8 cellular contexts compared by ENCODE assay signal in the genomic region with DNA sequence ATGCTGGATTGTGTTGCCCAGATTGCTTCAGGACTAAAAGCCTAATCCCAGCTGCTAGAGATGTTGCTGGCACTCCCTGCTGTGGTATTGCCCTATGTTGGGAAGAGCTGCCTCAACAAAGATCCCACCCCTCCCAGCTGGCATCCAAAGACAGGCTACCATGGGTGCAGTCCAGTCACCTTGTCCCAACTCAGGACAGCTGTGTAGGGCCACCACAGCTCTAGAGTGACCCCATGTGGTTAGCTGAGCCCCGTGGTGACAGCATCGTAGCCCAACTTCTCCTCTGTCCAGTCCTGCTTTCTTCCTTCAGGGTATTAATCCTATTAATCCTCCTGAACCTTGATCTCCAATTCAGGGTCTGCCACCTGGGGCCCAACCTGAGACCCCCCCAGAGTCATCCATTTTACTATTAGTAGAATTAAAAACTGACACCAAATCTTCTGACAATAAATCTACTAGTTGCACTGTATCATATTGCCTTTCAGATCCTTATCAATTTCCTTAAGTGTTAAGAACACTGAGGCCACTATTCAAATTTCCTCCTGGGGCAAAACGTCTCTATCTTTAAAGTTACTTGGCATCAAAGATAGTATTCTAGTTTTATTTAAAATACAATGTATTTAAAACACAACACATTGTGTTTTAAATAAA.
A peak's percentile ranks its signal among the peaks of the same experiment; 100 is the strongest.
DNase-seq lines count a peak whose midpoint lies in the region; ATAC-seq, FAIRE-seq and TF ChIP-seq lines count a peak whose summit lies in the region.

No MANE protein-coding gene starts in this region.

- H3K27ac ChIP-seq in cardiac muscle cell, result no peak overlapping the region

- no peaks in the 10 kb centered on the region for H3K36me3 ChIP-seq in cardiac muscle cell

- FAIRE-seq in urothelium cell line (lab: Jason Lieb, UNC), result peak; percentile 95

- peak; percentile 68 for TF ChIP-seq CTCF in cardiac muscle cell (IDR thresholded peaks at IDR 0.05; ENCODE audit: low read depth, low read length)
- peak; percentile 79 for TF ChIP-seq CTCF in fibroblast of mammary gland (conservative IDR thresholded peaks at IDR 0.05; ENCODE audit: control insufficient read depth, insufficient read depth, low read depth, low read length)

- ATAC-seq in Right ventricle myocardium superior (ENCODE audit: poor library complexity), result no peak

- intact Hi-C loops in Right ventricle myocardium superior (cut with DNase I), result no loop called here

- H3K9me3 ChIP-seq in cardiac muscle cell (ENCODE audit: low read depth), result no peaks in the 10 kb centered on the region

- H3K27me3 ChIP-seq in cardiac muscle cell, result no peaks in the 10 kb centered on the region

- DNase-seq in cardiac muscle cell (ENCODE audit: low read depth in 1 of 2, low spot score in 1 of 2), result peak; percentile 13 to 53
- no peak for DNase-seq in Right ventricle myocardium superior
- DNase-seq in OCI-M1 (lab: John Stamatoyannopoulos, UW), result peak; percentile 67
- DNase-seq in fibroblast of mammary gland (ENCODE audit: low read depth), result peak; percentile 58
- DNase-seq in urothelium cell line (ENCODE audit: low spot score), result peak; percentile 70
- DNase-seq in occipital lobe (lab: John Stamatoyannopoulos, UW), result no peak
- DNase-seq in pons (ENCODE audit: low spot score), result no peak
- DNase-seq in cortex of kidney (lab: John Stamatoyannopoulos, UW), result no peak

- no peak overlapping the region for H3K4me3 ChIP-seq in cardiac muscle cell
- H3K4me3 ChIP-seq in fibroblast of mammary gland (ENCODE audit: control insufficient read depth, low read depth, low read length), result no peak overlapping the region

- no peaks in the 10 kb centered on the region for H3K4me1 ChIP-seq in cardiac muscle cell (ENCODE audit: low read depth)

Comparison
In these comparisons a context has a peak if more than half of its experiments do, and no peak if none do; other contexts are left out.
1. DNase-seq: peak in cardiac muscle cell (2 of 2), OCI-M1 (single experiment), fibroblast of mammary gland (single experiment) and urothelium cell line (single experiment); none in Right ventricle myocardium superior (single experiment), occipital lobe (single experiment), pons (single experiment) and cortex of kidney (single experiment).